ENCODE assay signal across 12 cellular contexts in genomic region chr5:12277504-12278192, GRCh38.
DNase-seq lines count a peak whose midpoint lies in the region; ATAC-seq and TF ChIP-seq lines count a peak whose summit lies in the region.
"Had no signal": no experiment of that assay in that cellular context is flagged by ENCODE, and none has a peak within 500 bp of the region (broad histone marks: within the 10 kb centered on the region; RNA-seq: fewer than 3 reads in every experiment).

No MANE protein-coding gene starts in this region.

- H3K9me3 ChIP-seq in Peyer's patch = no peaks in the 10 kb centered on the region

- H3K4me1 Mint-ChIP-seq in effector memory CD8-positive, alpha-beta T cell (ENCODE audit: low read depth in 2 of 2) = no peaks in the 10 kb centered on the region

- H3K27me3 Mint-ChIP-seq in effector memory CD8-positive, alpha-beta T cell = no peaks in the 10 kb centered on the region

- no peak overlapping the region for H3K4me3 ChIP-seq in Peyer's patch

- no peaks in the 10 kb centered on the region for H3K4me1 ChIP-seq in Peyer's patch

- H3K27ac ChIP-seq in Peyer's patch = no peak overlapping the region

- no peak for DNase-seq in effector memory CD8-positive, alpha-beta T cell
- DNase-seq in Peyer's patch (no peak), left lobe of liver (ENCODE audit: low spot score) (no peak), DMS153 (lab: John Stamatoyannopoulos, UW) (no peak)
- DNase-seq: activated CD4-positive, alpha-beta T cell treated with anti-CD3 and anti-CD28 coated beads, Interleukin-2, amount 50 U/mL, for 48 hours; activated naive CD4-positive, alpha-beta T cell treated with Interleukin-2 at 50 U/mL for 16 hours; central memory CD4-positive, alpha-beta T cell; erythroblast; SW 1271 had no signal

- H3K4me3 Mint-ChIP-seq in effector memory CD8-positive, alpha-beta T cell = no peak overlapping the region

- peak; percentile 92 for ATAC-seq in GM19025 (IDR thresholded peaks at IDR 0.05; ENCODE audit: low read depth, unreplicated experiment)
- peak; percentile 95 for ATAC-seq in GM21619 (IDR thresholded peaks at IDR 0.05; ENCODE audit: unreplicated experiment)
- peak; percentile 94 for ATAC-seq in HG03095 (IDR thresholded peaks at IDR 0.05; ENCODE audit: unreplicated experiment)
- ATAC-seq in effector memory CD8-positive, alpha-beta T cell (replicated peaks) = peak; percentile 61
- no peak for ATAC-seq in left lobe of liver

- TF ChIP-seq CTCF in Peyer's patch (IDR thresholded peaks at IDR 0.05) = no peak

- H3K27ac Mint-ChIP-seq in effector memory CD8-positive, alpha-beta T cell = no peak overlapping the region

- H3K36me3 ChIP-seq in Peyer's patch = no peaks in the 10 kb centered on the region

- no peaks in the 10 kb centered on the region for H3K36me3 Mint-ChIP-seq in effector memory CD8-positive, alpha-beta T cell (ENCODE audit: insufficient read depth)

- no peak for TF ChIP-seq POLR2A in Peyer's patch (IDR thresholded peaks at IDR 0.05)

- H3K9me3 Mint-ChIP-seq in effector memory CD8-positive, alpha-beta T cell = peaks cover 2 to 9% of the 10 kb centered on the region in 2 donors

- no peaks in the 10 kb centered on the region for H3K27me3 ChIP-seq in Peyer's patch
